24 cellular contexts compared by ENCODE assay signal in genomic region chr14:75630695-75631452, GRCh38. TPM values are rescaled to one million over a fixed set of nuclear protein-coding genes. Genes with fewer than 3 reads are reported as not detected.
DNase-seq lines count a peak whose midpoint lies in the region; ATAC-seq and TF ChIP-seq lines count a peak whose summit lies in the region.
"Had no signal": no experiment of that assay in that cellular context is flagged by ENCODE, and none has a peak within 500 bp of the region (broad histone marks: within the 10 kb centered on the region; RNA-seq: fewer than 3 reads in every experiment).

No MANE protein-coding gene starts in this region.

- H3K4me1 Mint-ChIP-seq in MCF 10A (ENCODE audit: insufficient read depth, unreplicated experiment) = peaks cover 5% of the 10 kb centered on the region
- H3K4me1 Mint-ChIP-seq: CD4-positive, alpha-beta memory T cell had no signal

- H3K27ac Mint-ChIP-seq in MCF 10A (ENCODE audit: low read depth, unreplicated experiment) = no peak overlapping the region
- H3K27ac Mint-ChIP-seq: activated naive CD4-positive, alpha-beta T cell treated with anti-CD3 and anti-CD28 coated beads for 36 hours; CD4-positive, alpha-beta memory T cell; progenitor cell of endocrine pancreas; T-helper 1 cell treated with Interleukin-12 subunit alpha and Interleukin-12 subunit beta and Interleukin-4 antibody, amounts not matched to agents 30 μg/mL and 1 μg/mL, for 36 hours had no signal

- H3K36me3 ChIP-seq in mammary epithelial cell (ENCODE audit: insufficient read depth, low read length) (no peaks in the 10 kb centered on the region), testis (ENCODE audit: low read depth, missing control alignments) (peaks cover 4% of the 10 kb centered on the region)
- H3K36me3 ChIP-seq: breast epithelium had no signal

- BruUV-seq in mammary epithelial cell (replicated peaks; lab: Mats Ljungman, UMichigan) (no TSS peak), MCF 10A (replicated peaks; lab: Mats Ljungman, UMichigan) (no TSS peak)

- no peaks in the 10 kb centered on the region for H3K27me3 ChIP-seq in mammary epithelial cell (ENCODE audit: insufficient read depth, low read length)
- no peaks in the 10 kb centered on the region for H3K27me3 ChIP-seq in testis
- H3K27me3 ChIP-seq: breast epithelium, heart left ventricle had no signal

- H3K9me3 ChIP-seq in mammary epithelial cell (replicated peaks; ENCODE audit: insufficient read depth, low read length) (no peaks in the 10 kb centered on the region), testis (no peaks in the 10 kb centered on the region)
- H3K9me3 ChIP-seq: breast epithelium, heart left ventricle had no signal

- no peak for TF ChIP-seq CTCF in mammary epithelial cell (conservative IDR thresholded peaks at IDR 0.05 in 1 of 2, IDR thresholded peaks at IDR 0.05 in 1 of 2; ENCODE audit: extremely low read depth in 1 of 2, insufficient read depth in 1 of 2, low read depth in 1 of 2, low read length in 2 of 2)
- no peak for TF ChIP-seq CTCF in MCF 10A (IDR thresholded peaks at IDR 0.05; ENCODE audit: unreplicated experiment)
- no peak for TF ChIP-seq CTCF in testis (IDR thresholded peaks at IDR 0.05)

- intact Hi-C loops in mammary epithelial cell (cut with micrococcal nuclease) = no loop called here
- intact Hi-C loops in MCF 10A (cut with micrococcal nuclease) = no loop called here
- intact Hi-C loops in testis (cut with DNase I; ENCODE audit: low total_unique reads) = no loop called here
- intact Hi-C loops in posterior cingulate gyrus (cut with DNase I) = no loop called here

- no peaks in the 10 kb centered on the region for H3K9me3 Mint-ChIP-seq in MCF 10A (ENCODE audit: unreplicated experiment)
- H3K9me3 Mint-ChIP-seq: activated naive CD4-positive, alpha-beta T cell treated with anti-CD3 and anti-CD28 coated beads for 36 hours; CD4-positive, alpha-beta memory T cell; T-helper 1 cell treated with Interleukin-12 subunit alpha and Interleukin-12 subunit beta and Interleukin-4 antibody, amounts not matched to agents 30 μg/mL and 1 μg/mL, for 36 hours had no signal

- H3K79me2 ChIP-seq in mammary epithelial cell (ENCODE audit: insufficient read depth, low read length) = no peaks in the 10 kb centered on the region

- in situ Hi-C loops in mammary epithelial cell (cut with MboI; ENCODE audit: low sequenced_read_pairs in 2 of 2) = no loop called here

- dilution Hi-C loops in mammary epithelial cell (cut with HindIII; ENCODE audit: low sequenced_read_pairs) = no loop called here

- CTCF ChIA-PET in mammary epithelial cell (lab: Charles Lee; ENCODE audit: low non-redundant PET) (no interaction called here), MCF 10A (lab: Yijun Ruan, JAX) (interaction anchor here (1.5 kb wide), 1 partner anchor 53 kb away, joined by 6 read pairs; no protein-coding TSS in a partner anchor)

- no peak for TF ChIP-seq POLR2A in testis (IDR thresholded peaks at IDR 0.05)

- no peak for ATAC-seq in GM18520 (IDR thresholded peaks at IDR 0.05; ENCODE audit: unreplicated experiment)
- ATAC-seq: heart left ventricle had no signal

- H3K36me3 Mint-ChIP-seq in MCF 10A (ENCODE audit: insufficient read depth, unreplicated experiment) = no peaks in the 10 kb centered on the region

- H3K4me3 ChIP-seq in mammary epithelial cell (replicated peaks in 1 of 3; ENCODE audit: insufficient read depth in 1 of 3, low read depth in 2 of 3, low read length in 3 of 3) = no peak overlapping the region
- no peak overlapping the region for H3K4me3 ChIP-seq in testis
- H3K4me3 ChIP-seq: breast epithelium, heart left ventricle, lung had no signal

- 71% methylated on average over 5 of the region's 6 CpGs for WGBS in mammary epithelial cell (ENCODE audit: low coverage, missing lambda C conversion rate)
- 79 to 87% methylated on average over 6 of the region's 6 CpGs for WGBS in testis, 2 donors

- DNase-seq in mammary epithelial cell (no peak), MCF 10A (ENCODE audit: unreplicated experiment) (no peak), NCI-H526 treated with DMSO at 0.1 percent for 48 hours (lab: John Stamatoyannopoulos, UW) (peak; percentile 27), iPS-NIHi11 (ENCODE audit: low spot score) (peak; percentile 46), testis (no peak), retina (no peak), posterior cingulate gyrus (no peak)
- DNase-seq: activated CD8-positive, alpha-beta memory T cell treated with anti-CD3 and anti-CD28 coated beads for 24 hours; activated naive CD4-positive, alpha-beta T cell treated with anti-CD3 and anti-CD28 coated beads for 36 hours; activated T-cell treated with anti-CD3 and anti-CD28 coated beads, Interleukin-2, amount 50 U/mL, for 1 hour; AML-193; amniotic stem cell; CD4-positive, alpha-beta memory T cell; effector CD4-positive, alpha-beta T cell; heart left ventricle; NCI-H1092 treated with DMSO at 0.1 percent for 48 hours; NCI-H2029; NCI-H524; stimulated activated CD8-positive, alpha-beta memory T cell treated with anti-CD3 and anti-CD28 coated beads, Interleukin-4, amount 100 ng/mL, for 48 hours had no signal

- H3K4me1 ChIP-seq in mammary epithelial cell (ENCODE audit: insufficient read depth, low read length) (no peaks in the 10 kb centered on the region), testis (peaks cover 36% of the 10 kb centered on the region)
- H3K4me1 ChIP-seq: breast epithelium had no signal

- no peak overlapping the region for H3K9ac ChIP-seq in mammary epithelial cell (ENCODE audit: insufficient read depth, low read length)

- H4K20me1 ChIP-seq in mammary epithelial cell (ENCODE audit: insufficient read depth, low read length) = no peaks in the 10 kb centered on the region

- H3K27me3 Mint-ChIP-seq in MCF 10A (ENCODE audit: insufficient read depth, unreplicated experiment) = no peaks in the 10 kb centered on the region
- H3K27me3 Mint-ChIP-seq: CD4-positive, alpha-beta memory T cell had no signal

- peak overlapping the region; percentile 9 for H2AFZ ChIP-seq in mammary epithelial cell (ENCODE audit: low read depth, low read length)

- H3K4me3 Mint-ChIP-seq in MCF 10A (ENCODE audit: unreplicated experiment) = no peak overlapping the region
- H3K4me3 Mint-ChIP-seq: activated naive CD4-positive, alpha-beta T cell treated with anti-CD3 and anti-CD28 coated beads for 36 hours; CD4-positive, alpha-beta memory T cell; T-helper 1 cell treated with Interleukin-12 subunit alpha and Interleukin-12 subunit beta and Interleukin-4 antibody, amounts not matched to agents 30 μg/mL and 1 μg/mL, for 36 hours had no signal

- no peak overlapping the region for H3K4me2 ChIP-seq in mammary epithelial cell (ENCODE audit: insufficient read depth, low read depth, low read length)

- POLR2A ChIA-PET in MCF 10A (lab: Yijun Ruan, JAX) = no interaction called here

- no peak overlapping the region for H3K27ac ChIP-seq in mammary epithelial cell (ENCODE audit: insufficient read depth, low read depth, low read length)
- H3K27ac ChIP-seq in testis = peak overlapping the region; percentile 56 to 69
- H3K27ac ChIP-seq: breast epithelium, heart left ventricle had no signal

RNA-seq across cellular contexts. Expression of gene ERG28, which starts 29.8 kb away (rescaled TPM):
- total RNA-seq in mammary epithelial cell (10 to 100 TPM in 1 of 2 donors, 1 to 10 TPM in 1; 9.5 to 26.9 TPM), MCF 10A (2022) (10.4 and 11.1 TPM in 2 replicates), testis (10 to 100 TPM; 60.0 to 64.4 TPM)
- polyA plus RNA-seq in mammary epithelial cell (48.3 TPM), testis (ENCODE audit: insufficient read depth, low read depth, low replicate concordance) (103 TPM)
- polyA minus RNA-seq in mammary epithelial cell = 47.4 TPM

RNA-seq across cellular contexts. Expression of gene TTLL5, which starts 30.2 kb away (rescaled TPM):
- 10 to 100 TPM; 22.2 to 37.0 TPM for total RNA-seq in mammary epithelial cell
- 12.2 TPM for polyA plus RNA-seq in mammary epithelial cell
- 137 TPM for polyA minus RNA-seq in mammary epithelial cell
- total RNA-seq in MCF 10A (2022) = 29.0 and 31.7 TPM in 2 replicates
- 100 to 1,000 TPM; 112 to 155 TPM for total RNA-seq in testis
- polyA plus RNA-seq in testis (ENCODE audit: insufficient read depth, low read depth, low replicate concordance) = 318 TPM

RNA-seq across cellular contexts. Expression of gene FLVCR2, which starts 52.5 kb away (rescaled TPM):
- total RNA-seq in mammary epithelial cell = 1 to 10 TPM; 2.8 TPM
- 0.37 TPM for polyA plus RNA-seq in mammary epithelial cell
- 5.5 TPM for polyA minus RNA-seq in mammary epithelial cell
- 3.2 and 4.2 TPM in 2 replicates for total RNA-seq in MCF 10A (2022)
- total RNA-seq in testis = 10 to 100 TPM; 38.5 to 45.0 TPM
- polyA plus RNA-seq in testis (ENCODE audit: insufficient read depth, low read depth, low replicate concordance) = 49.6 TPM

Comparison
In these comparisons a context has a peak if more than half of its experiments do, and no peak if none do; other contexts are left out.
1. DNase-seq: peak in NCI-H526 treated with DMSO at 0.1 percent for 48 hours (single experiment) and iPS-NIHi11 (single experiment); none in mammary epithelial cell (single experiment), MCF 10A (single experiment), testis (single experiment), retina (single experiment) and posterior cingulate gyrus (0 of 10).